8 cellular contexts compared by ENCODE assay signal in the genomic region with DNA sequence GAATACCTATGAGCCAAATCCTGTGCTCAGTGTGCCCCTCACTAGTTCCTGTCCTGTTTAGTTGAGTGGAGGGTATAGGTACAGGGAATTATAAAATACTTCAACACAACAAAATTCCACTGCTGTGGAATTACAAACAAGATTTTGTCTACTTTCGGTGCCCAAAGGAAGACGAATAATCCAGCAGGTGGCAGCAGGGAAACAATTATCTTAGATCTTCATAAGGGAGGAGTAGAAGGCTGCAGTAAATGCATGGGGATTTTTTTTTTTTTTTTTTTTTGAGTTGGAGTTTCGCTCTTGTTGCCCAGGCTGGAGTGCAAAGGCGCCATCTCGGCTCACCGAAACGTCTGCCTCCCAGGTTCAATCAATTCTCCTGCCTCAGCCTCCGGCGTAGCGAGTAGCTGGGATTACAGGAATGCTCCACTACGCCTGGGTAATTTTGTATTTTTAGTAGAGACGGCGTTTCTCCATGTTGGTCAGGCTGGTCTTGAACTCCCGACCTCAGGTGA. TPM values are rescaled to one million over a fixed set of nuclear protein-coding genes. Genes with fewer than 3 reads are reported as not detected.
DNase-seq lines count a peak whose midpoint lies in the region; ATAC-seq, FAIRE-seq and TF ChIP-seq lines count a peak whose summit lies in the region.

No MANE protein-coding gene starts in this region.

- TF ChIP-seq EP300 in A549 (IDR thresholded peaks at IDR 0.05), result no peak

- H3K27ac ChIP-seq in A549 (peak overlapping the region; percentile 93 to 95), GM23248 (peak overlapping the region; percentile 96), WERI-Rb-1 (no peak overlapping the region), lung (ENCODE audit: low read depth in 1 of 2, low read length in 1 of 2) (no peak overlapping the region)

- H3K36me3 ChIP-seq in GM23248 (ENCODE audit: low read depth) (no peaks in the 10 kb centered on the region), WERI-Rb-1 (peaks cover 19% of the 10 kb centered on the region), lung (ENCODE audit: control insufficient read depth in 2 of 2, insufficient read depth in 2 of 2, low read length in 2 of 2) (no peaks in the 10 kb centered on the region)

- H3K4me3 Mint-ChIP-seq in stimulated activated effector memory CD8-positive, alpha-beta T cell treated with anti-CD3 and anti-CD28 coated beads, Interleukin-12 subunit alpha, Interleukin-12 subunit beta, amount 100 ng/mL, for 72 hours, result no peak overlapping the region

- TF ChIP-seq CTCF in A549 (IDR thresholded peaks at IDR 0.05) (peak; percentile 86), WERI-Rb-1 (IDR thresholded peaks at IDR 0.05; ENCODE audit: low read depth, low read length) (peak; percentile 65), lung (IDR thresholded peaks at IDR 0.05; ENCODE audit: control extremely low read depth, extremely low read depth) (peak; percentile 66)

- H3K4me3 ChIP-seq in A549 (peak overlapping the region; percentile 45), GM23248 (peak overlapping the region; percentile 56), WERI-Rb-1 (ENCODE audit: low read depth, low read length) (no peak overlapping the region), lung (no peak overlapping the region)

- peak overlapping the region; percentile 68 for H2AFZ ChIP-seq in GM23248

- H3K27me3 ChIP-seq in GM23248 (replicated peaks; ENCODE audit: insufficient read depth) (no peaks in the 10 kb centered on the region), WERI-Rb-1 (ENCODE audit: insufficient read depth, low read depth, severe bottlenecking) (no peaks in the 10 kb centered on the region), lung (ENCODE audit: control insufficient read depth, insufficient read depth) (no peaks in the 10 kb centered on the region)

- peaks cover 29% of the 10 kb centered on the region for H3K4me1 ChIP-seq in A549
- peaks cover 22% of the 10 kb centered on the region for H3K4me1 ChIP-seq in GM23248 (ENCODE audit: insufficient read depth)
- H3K4me1 ChIP-seq in lung (ENCODE audit: control insufficient read depth in 2 of 2, insufficient read depth in 2 of 2, low read length in 2 of 2), result peaks cover 3 to 11% of the 10 kb centered on the region in 2 donors

- peaks cover 30% of the 10 kb centered on the region for H3K79me2 ChIP-seq in GM23248 (ENCODE audit: insufficient read depth)

- no peaks in the 10 kb centered on the region for H3K9me3 Mint-ChIP-seq in stimulated activated effector memory CD8-positive, alpha-beta T cell treated with anti-CD3 and anti-CD28 coated beads, Interleukin-12 subunit alpha, Interleukin-12 subunit beta, amount 100 ng/mL, for 72 hours

- no peak for TF ChIP-seq POLR2A in A549 (IDR thresholded peaks at IDR 0.05; ENCODE audit: low read length)

- H3K9ac ChIP-seq in GM23248, result peak overlapping the region; percentile 78

- in situ Hi-C loops in GM23248 (cut with MboI), result no loop called here

- CTCF ChIA-PET in A549 (lab: Yijun Ruan, JAX), result interaction anchor here (0.6 to 5.8 kb wide), 16 partner anchors 18 to 1263 kb away, joined by 3 to 48 read pairs (median 4); partner anchors contain the start of genes PSMD4 and ZNF687

- WGBS in A549 (ENCODE audit: missing lambda C conversion rate), result 14% methylated on average over 14 of the region's 14 CpGs
- 26 to 34% methylated on average over 14 of the region's 14 CpGs for WGBS in GM23248 (ENCODE audit: low coverage in 1 of 2, low lambda C conversion rate in 2 of 2, missing lambda C conversion rate in 2 of 2), 2 experiments
- 33 to 41% methylated on average over 13 to 14 of the region's 14 CpGs for WGBS in lung, 2 donors

- peak overlapping the region; percentile 82 for H3K4me2 ChIP-seq in A549
- H3K4me2 ChIP-seq in GM23248 (ENCODE audit: unreplicated experiment), result peak overlapping the region; percentile 74

- TF ChIP-seq RAD21 in A549 (conservative IDR thresholded peaks at IDR 0.05 in 1 of 2, IDR thresholded peaks at IDR 0.05 in 1 of 2), result peak; percentile 72 to 75

- peak; percentile 69 to 93 for DNase-seq in A549 (ENCODE audit: low read depth in 1 of 2, low spot score in 1 of 2)
- DNase-seq in GM23248, result peak; percentile 91
- peak; percentile 94 for DNase-seq in NCI-H345 (lab: John Stamatoyannopoulos, UW)
- DNase-seq in WERI-Rb-1, result peak; percentile 93
- DNase-seq in dermis microvascular lymphatic vessel endothelial cell (ENCODE audit: low read depth in 2 of 2), result peak; percentile 77 to 88
- DNase-seq in lung (ENCODE audit: low spot score), result peak; percentile 65
- peak in 1 of 2 donors; percentile 61 for DNase-seq in stimulated activated effector memory CD8-positive, alpha-beta T cell treated with anti-CD3 and anti-CD28 coated beads, Interleukin-12 subunit alpha, Interleukin-12 subunit beta, amount 100 ng/mL, for 72 hours (ENCODE audit: low spot score in 2 of 2)

- no peaks in the 10 kb centered on the region for H3K9me2 ChIP-seq in GM23248 (ENCODE audit: insufficient read depth)

- H3F3A ChIP-seq in GM23248 (ENCODE audit: insufficient read depth), result peaks cover 30% of the 10 kb centered on the region

- FAIRE-seq in A549 (lab: Jason Lieb, UNC), result no peak

- H3K9me3 ChIP-seq in A549 (no peaks in the 10 kb centered on the region), GM23248 (ENCODE audit: low read depth) (no peaks in the 10 kb centered on the region), WERI-Rb-1 (ENCODE audit: severe bottlenecking) (no peaks in the 10 kb centered on the region), lung (ENCODE audit: control insufficient read depth in 2 of 2, insufficient read depth in 1 of 2, low read length in 1 of 2) (no peaks in the 10 kb centered on the region)

- peak overlapping the region; percentile 48 for H3K27ac Mint-ChIP-seq in stimulated activated effector memory CD8-positive, alpha-beta T cell treated with anti-CD3 and anti-CD28 coated beads, Interleukin-12 subunit alpha, Interleukin-12 subunit beta, amount 100 ng/mL, for 72 hours

- H4K20me1 ChIP-seq in GM23248 (ENCODE audit: insufficient read depth), result no peaks in the 10 kb centered on the region; the same call in 1 of the 2 replicates

- H3K4me1 Mint-ChIP-seq in stimulated activated effector memory CD8-positive, alpha-beta T cell treated with anti-CD3 and anti-CD28 coated beads, Interleukin-12 subunit alpha, Interleukin-12 subunit beta, amount 100 ng/mL, for 72 hours, result peaks cover 36% of the 10 kb centered on the region

- peaks cover 30% of the 10 kb centered on the region for H3K36me3 Mint-ChIP-seq in stimulated activated effector memory CD8-positive, alpha-beta T cell treated with anti-CD3 and anti-CD28 coated beads, Interleukin-12 subunit alpha, Interleukin-12 subunit beta, amount 100 ng/mL, for 72 hours

- POLR2A ChIA-PET in A549 (lab: Yijun Ruan, JAX), result interaction anchor here (0.7 to 1.7 kb wide), 3 partner anchors 12 to 85 kb away, joined by 4 to 8 read pairs (median 6); partner anchors contain the start of genes PSMD4 and ZNF687

- ATAC-seq in A549 (peak; percentile 60 to 64; a peak in 5 of 6 replicates), lung (ENCODE audit: insufficient read depth, low FRiP score) (no peak), HG03175 (IDR thresholded peaks at IDR 0.05; ENCODE audit: unreplicated experiment) (no peak)
- ATAC-seq in stimulated activated effector memory CD8-positive, alpha-beta T cell treated with anti-CD3 and anti-CD28 coated beads, Interleukin-12 subunit alpha, Interleukin-12 subunit beta, amount 100 ng/mL, for 72 hours, result peak; percentile 12

RNA-seq across cellular contexts. Expression of gene PIP5K1A, which starts 2.0 kb away (rescaled TPM):
- 129 and 183 TPM in 2 replicates for polyA plus RNA-seq in A549 (2011; rRNA removed)
- 49.3 and 59.9 TPM in 2 replicates for polyA plus RNA-seq in A549 (2012; cell fraction: cytosol; rRNA removed)
- polyA plus RNA-seq in A549 (2012; cell fraction: nucleus; rRNA removed), result 31.6 and 58.2 TPM in 2 replicates
- 46.8 to 50.0 TPM (median 49.4 TPM) in 3 replicates for polyA plus RNA-seq in A549 (2017; fragmentation: RNase III; extraction: RNeasy Plus Mini Kit Qiagen cat#74134 plus additional on column Dnase treatment)
- polyA minus RNA-seq in A549 (2011; rRNA and poly(A)+ RNA removed), result 143 and 168 TPM in 2 replicates
- 53.5 and 62.8 TPM in 2 replicates for total RNA-seq in GM23248 (2014; rRNA removed; shearing (Covaris generic))
- polyA plus RNA-seq in GM23248 (2016; fragmentation: Nextera tagmentation; extraction: Ambion mirVana), result 33.9 and 35.1 TPM in 2 replicates
- 32.6 and 44.3 TPM in 2 replicates for total RNA-seq in dermis microvascular lymphatic vessel endothelial cell
- total RNA-seq in lung, result 100 to 1,000 TPM in 1 of 2 donors, 10 to 100 TPM in 1; 47.6 to 120 TPM
- 10 to 100 TPM; 21.7 to 27.4 TPM for polyA plus RNA-seq in lung

RNA-seq across cellular contexts. Expression of gene VPS72, which starts 6.3 kb away (rescaled TPM):
- 64.4 and 81.2 TPM in 2 replicates for polyA plus RNA-seq in A549 (2011; rRNA removed)
- 55.2 and 56.7 TPM in 2 replicates for polyA plus RNA-seq in A549 (2012; cell fraction: cytosol; rRNA removed)
- polyA plus RNA-seq in A549 (2012; cell fraction: nucleus; rRNA removed), result 42.2 and 46.1 TPM in 2 replicates
- polyA plus RNA-seq in A549 (2017; fragmentation: RNase III; extraction: RNeasy Plus Mini Kit Qiagen cat#74134 plus additional on column Dnase treatment), result 49.7 to 50.8 TPM (median 49.8 TPM) in 3 replicates
- polyA minus RNA-seq in A549 (2011; rRNA and poly(A)+ RNA removed), result 43.6 and 56.1 TPM in 2 replicates
- total RNA-seq in GM23248 (2014; rRNA removed; shearing (Covaris generic)), result 41.9 and 45.0 TPM in 2 replicates
- 45.0 and 46.5 TPM in 2 replicates for polyA plus RNA-seq in GM23248 (2016; fragmentation: Nextera tagmentation; extraction: Ambion mirVana)
- total RNA-seq in dermis microvascular lymphatic vessel endothelial cell, result 40.8 and 42.1 TPM in 2 replicates
- 10 to 100 TPM; 30.7 to 30.9 TPM for total RNA-seq in lung
- polyA plus RNA-seq in lung, result 10 to 100 TPM; 28.6 to 39.1 TPM

RNA-seq across cellular contexts. Expression of gene TMOD4, which starts 20.6 kb away (rescaled TPM):
- polyA plus RNA-seq in A549 (2011; rRNA removed), result 0.30 TPM in 1 of 2 replicates, not detected in the other
- 0.38 TPM in 2 replicates for polyA plus RNA-seq in A549 (2012; cell fraction: cytosol; rRNA removed)
- 0.42 TPM in 1 of 2 replicates, not detected in the other for polyA plus RNA-seq in A549 (2012; cell fraction: nucleus; rRNA removed)
- 0.29 to 0.49 TPM in 2 of 3 replicates, not detected in the other for polyA plus RNA-seq in A549 (2017; fragmentation: RNase III; extraction: RNeasy Plus Mini Kit Qiagen cat#74134 plus additional on column Dnase treatment)
- 0.50 TPM in 1 of 2 replicates, not detected in the other for polyA minus RNA-seq in A549 (2011; rRNA and poly(A)+ RNA removed)
- not detected in 2 replicates for total RNA-seq in GM23248 (2014; rRNA removed; shearing (Covaris generic))
- 0.24 TPM in 1 of 2 replicates, not detected in the other for polyA plus RNA-seq in GM23248 (2016; fragmentation: Nextera tagmentation; extraction: Ambion mirVana)
- total RNA-seq in dermis microvascular lymphatic vessel endothelial cell, result 0.25 TPM in 1 of 2 replicates, not detected in the other
- total RNA-seq in lung, result under 1 TPM in 1 of 2 donors, not detected in 1; 0.83 TPM
- under 1 TPM; 0.18 to 0.31 TPM for polyA plus RNA-seq in lung

RNA-seq across cellular contexts. Expression of gene SCNM1, which starts 30.4 kb away (rescaled TPM):
- polyA plus RNA-seq in A549 (2011; rRNA removed) (27.9 and 29.3 TPM in 2 replicates), A549 (2017; fragmentation: RNase III; extraction: RNeasy Plus Mini Kit Qiagen cat#74134 plus additional on column Dnase treatment) (29.5 to 31.7 TPM (median 30.9 TPM) in 3 replicates), GM23248 (2016; fragmentation: Nextera tagmentation; extraction: Ambion mirVana) (73.3 and 77.4 TPM in 2 replicates), lung (10 to 100 TPM; 50.7 to 73.8 TPM)
- polyA plus RNA-seq in A549 (2012; cell fraction: cytosol; rRNA removed), result 17.9 and 21.8 TPM in 2 replicates
- polyA plus RNA-seq in A549 (2012; cell fraction: nucleus; rRNA removed), result 22.0 and 28.1 TPM in 2 replicates
- 20.5 and 22.6 TPM in 2 replicates for polyA minus RNA-seq in A549 (2011; rRNA and poly(A)+ RNA removed)
- 27.7 and 35.2 TPM in 2 replicates for total RNA-seq in GM23248 (2014; rRNA removed; shearing (Covaris generic))
- total RNA-seq in dermis microvascular lymphatic vessel endothelial cell (16.7 and 17.5 TPM in 2 replicates), lung (10 to 100 TPM; 30.0 to 31.3 TPM)

RNA-seq across cellular contexts. Expression of gene LYSMD1, which starts 30.6 kb away (rescaled TPM):
- 10.5 and 11.6 TPM in 2 replicates for polyA plus RNA-seq in A549 (2011; rRNA removed)
- 3.4 and 3.5 TPM in 2 replicates for polyA plus RNA-seq in A549 (2012; cell fraction: cytosol; rRNA removed)
- 2.5 and 3.9 TPM in 2 replicates for polyA plus RNA-seq in A549 (2012; cell fraction: nucleus; rRNA removed)
- 7.0 to 7.3 TPM (median 7.3 TPM) in 3 replicates for polyA plus RNA-seq in A549 (2017; fragmentation: RNase III; extraction: RNeasy Plus Mini Kit Qiagen cat#74134 plus additional on column Dnase treatment)
- 9.3 and 12.4 TPM in 2 replicates for polyA minus RNA-seq in A549 (2011; rRNA and poly(A)+ RNA removed)
- 7.1 and 11.5 TPM in 2 replicates for total RNA-seq in GM23248 (2014; rRNA removed; shearing (Covaris generic))
- polyA plus RNA-seq in GM23248 (2016; fragmentation: Nextera tagmentation; extraction: Ambion mirVana), result 3.4 and 4.4 TPM in 2 replicates
- total RNA-seq in dermis microvascular lymphatic vessel endothelial cell, result 3.2 and 3.5 TPM in 2 replicates
- 10 to 100 TPM in 1 of 2 donors, 1 to 10 TPM in 1; 4.9 to 12.7 TPM for total RNA-seq in lung
- 1 to 10 TPM; 5.1 to 5.3 TPM for polyA plus RNA-seq in lung

Comparison
In these comparisons a context has a peak if more than half of its experiments do, and no peak if none do; other contexts are left out.
1. ATAC-seq: peak in A549 (2 of 2) and stimulated activated effector memory CD8-positive, alpha-beta T cell treated with anti-CD3 and anti-CD28 coated beads, Interleukin-12 subunit alpha, Interleukin-12 subunit beta, amount 100 ng/mL, for 72 hours (single experiment); none in lung (single experiment) and HG03175 (single experiment).
2. H3K27ac ChIP-seq: peak in A549 (2 of 2) and GM23248 (single experiment); none in WERI-Rb-1 (single experiment) and lung (0 of 2).
3. H3K4me3 ChIP-seq: peak in A549 (single experiment) and GM23248 (single experiment); none in WERI-Rb-1 (single experiment) and lung (single experiment).
4. Peak in every context shown above with its lines, with median percentiles within 50 percentile points of each other: CTCF ChIP-seq.